ENCODE assay signal across 19 cellular contexts in the genomic region with DNA sequence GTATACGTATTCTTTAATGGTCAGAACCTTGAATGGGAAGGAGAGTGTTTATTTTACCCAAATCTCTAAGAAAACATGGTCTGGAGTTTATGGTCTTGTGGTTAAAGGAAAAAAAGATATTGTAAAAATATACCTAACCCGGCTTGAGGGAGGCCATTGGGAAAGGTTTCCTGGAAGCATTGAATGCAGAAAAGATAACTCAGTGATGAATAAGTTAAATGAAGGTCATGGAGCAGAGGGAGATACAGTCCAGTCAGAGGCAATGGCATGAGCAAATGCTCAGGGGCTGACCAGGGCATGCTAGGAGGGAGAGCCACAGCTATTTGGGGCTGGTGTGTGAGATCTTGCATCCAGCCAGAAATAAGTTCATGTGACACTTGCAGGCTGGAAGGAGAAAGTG.
DNase-seq lines count a peak whose midpoint lies in the region; ATAC-seq and TF ChIP-seq lines count a peak whose summit lies in the region.
"Had no signal": no experiment of that assay in that cellular context is flagged by ENCODE, and none has a peak within 500 bp of the region (broad histone marks: within the 10 kb centered on the region; RNA-seq: fewer than 3 reads in every experiment).

No MANE protein-coding gene starts in this region.

- H3K27me3 ChIP-seq in AG04450 (ENCODE audit: control insufficient read depth, insufficient read depth, low read length) = peaks cover 4% of the 10 kb centered on the region
- H3K27me3 ChIP-seq in IMR-90 (ENCODE audit: control insufficient read depth, insufficient read depth, low read length) = peaks cover 4% of the 10 kb centered on the region
- no peaks in the 10 kb centered on the region for H3K27me3 ChIP-seq in osteoblast (ENCODE audit: insufficient read depth, low read length)

- H2BK5ac ChIP-seq in IMR-90 (ENCODE audit: low read depth, low read length, poor library complexity, severe bottlenecking) = no peak overlapping the region

- no peak overlapping the region for H3K56ac ChIP-seq in IMR-90 (ENCODE audit: extremely low read depth, insufficient read depth, low read length)

- H3K18ac ChIP-seq in IMR-90 (ENCODE audit: low read depth, low read length) = no peak overlapping the region

- no peak for TF ChIP-seq RAD21 in IMR-90 (IDR thresholded peaks at IDR 0.05; ENCODE audit: low read length)

- no peak overlapping the region for H2AFZ ChIP-seq in IMR-90 (replicated peaks; ENCODE audit: low read length, poor library complexity)
- H2AFZ ChIP-seq in osteoblast (ENCODE audit: low read length) = no peak overlapping the region
- H2AFZ ChIP-seq: PC-9 had no signal

- no peak overlapping the region for H3K9ac ChIP-seq in IMR-90 (ENCODE audit: low read depth, low read length)

- no peak overlapping the region for H2AK5ac ChIP-seq in IMR-90 (ENCODE audit: low read depth, low read length)

- no CpG with 5 or more reads among the region's 2 CpGs for WGBS in IMR-90 (ENCODE audit: extremely low coverage in 2 of 2, insufficient read length in 1 of 2), 2 experiments

- H4K20me1 ChIP-seq in IMR-90 (ENCODE audit: insufficient read depth, low read length) (no peaks in the 10 kb centered on the region), osteoblast (ENCODE audit: insufficient read depth, low read length) (no peaks in the 10 kb centered on the region)

- ATAC-seq in IMR-90 (ENCODE audit: low read depth) (peak; percentile 92), omental fat pad (ENCODE audit: low FRiP score) (no peak)

- CTCF ChIA-PET in AG04450 (lab: Charles Lee) (interaction anchor here (0.7 kb wide), 1 partner anchor 129 kb away, joined by 3 read pairs; no protein-coding TSS in a partner anchor), IMR-90 (lab: Yijun Ruan, JAX) (no interaction called here)

- no peak overlapping the region for H4K5ac ChIP-seq in IMR-90 (ENCODE audit: low read depth, low read length)

- no peak overlapping the region for H3K27ac ChIP-seq in AG04450 (ENCODE audit: low read depth, low read length)
- no peak overlapping the region for H3K27ac ChIP-seq in IMR-90 (ENCODE audit: insufficient read depth, low read length)
- no peak overlapping the region for H3K27ac ChIP-seq in osteoblast (ENCODE audit: low read depth, low read length)
- H3K27ac ChIP-seq: PC-9 had no signal

- H3K9me3 ChIP-seq in AG04450 (ENCODE audit: control insufficient read depth, insufficient read depth, low read length) = no peaks in the 10 kb centered on the region
- no peaks in the 10 kb centered on the region for H3K9me3 ChIP-seq in IMR-90 (ENCODE audit: control insufficient read depth, insufficient read depth, low read length)
- H3K9me3 ChIP-seq in osteoblast (ENCODE audit: low read depth, low read length) = no peaks in the 10 kb centered on the region

- no TSS peak for BruUV-seq in IMR-90 (replicated peaks; lab: Mats Ljungman, UMichigan)

- H3K14ac ChIP-seq in IMR-90 (replicated peaks; ENCODE audit: low read depth, low read length) = no peak overlapping the region

- H4K91ac ChIP-seq in IMR-90 (ENCODE audit: insufficient read depth, low read depth, low read length) = no peak overlapping the region

- no peak for TF ChIP-seq POLR2A in IMR-90 (IDR thresholded peaks at IDR 0.05; ENCODE audit: low read depth, low read length)

- H3K79me1 ChIP-seq in IMR-90 (ENCODE audit: low read depth in 1 of 2, low read length in 2 of 2) = no peaks in the 10 kb centered on the region

- H2AK9ac ChIP-seq in IMR-90 (replicated peaks; ENCODE audit: low read depth, low read length, poor library complexity) = no peak overlapping the region

- no peak overlapping the region for H3K4me2 ChIP-seq in IMR-90 (ENCODE audit: low read depth, low read length)
- H3K4me2 ChIP-seq in osteoblast (ENCODE audit: insufficient read depth, low read length) = no peak overlapping the region
- H3K4me2 ChIP-seq: PC-9 had no signal

- no peak overlapping the region for H2BK120ac ChIP-seq in IMR-90 (ENCODE audit: low read depth, low read length)

- intact Hi-C loops in IMR-90 (cut with micrococcal nuclease) = no loop called here

- H2BK15ac ChIP-seq in IMR-90 (ENCODE audit: low read depth, low read length) = no peak overlapping the region

- H3K79me2 ChIP-seq in osteoblast (ENCODE audit: insufficient read depth, low read length) = no peaks in the 10 kb centered on the region

- peaks cover 3% of the 10 kb centered on the region; the same call in 1 of the 2 replicates for H3K4me1 ChIP-seq in IMR-90 (ENCODE audit: control insufficient read depth, insufficient read depth, low read length)
- H3K4me1 ChIP-seq in osteoblast (ENCODE audit: insufficient read depth, low read length) = no peaks in the 10 kb centered on the region

- H3K4ac ChIP-seq in IMR-90 (ENCODE audit: low read depth, low read length) = no peak overlapping the region

- TF ChIP-seq CTCF in AG04450 (IDR thresholded peaks at IDR 0.05; ENCODE audit: low read depth, low read length) (no peak), IMR-90 (conservative IDR thresholded peaks at IDR 0.05; ENCODE audit: low read depth, low read length) (no peak), osteoblast (IDR thresholded peaks at IDR 0.05; ENCODE audit: extremely low read depth, low read depth, low read length) (no peak), omental fat pad (IDR thresholded peaks at IDR 0.05) (no peak)

- DNase-seq in AG04450 (ENCODE audit: low read depth, low spot score) (peak; percentile 13), IMR-90 (peak; percentile 40), fibroblast of peridontal ligament (ENCODE audit: extremely low read depth) (peak; percentile 35), osteoblast (ENCODE audit: insufficient read length, low spot score, missing footprints) (peak; percentile 86), NCI-H1092 (lab: John Stamatoyannopoulos, UW) (no peak), UCSD-AML1 (lab: John Stamatoyannopoulos, UW; ENCODE audit: unreplicated experiment) (no peak), NCI-H146 (lab: John Stamatoyannopoulos, UW) (no peak), omental fat pad (ENCODE audit: low spot score) (no peak)
- DNase-seq: 8988T, GDM1, KG1, NCI-H1105, NCI-H2029 treated with DMSO at 0.1 percent for 48 hours, NCI-H226, NCI-H510A treated with DMSO at 0.1 percent for 48 hours, NCI-H748 treated with DMSO at 0.1 percent for 48 hours, PC-9, RPMI8226, SHP77 had no signal

- dilution Hi-C loops in IMR-90 (cut with HindIII; ENCODE audit: low sequenced_read_pairs, unreplicated experiment) = no loop called here

- POLR2A ChIA-PET in AG04450 (lab: Yijun Ruan, JAX) = no interaction called here
- POLR2A ChIA-PET in IMR-90 (lab: Charles Lee; ENCODE audit: unreplicated experiment) = no interaction called here

- no peak overlapping the region for H4K8ac ChIP-seq in IMR-90 (ENCODE audit: low read depth in 2 of 2, low read length in 2 of 2)

- no peaks in the 10 kb centered on the region for H3K36me3 ChIP-seq in IMR-90 (ENCODE audit: control insufficient read depth, insufficient read depth, low read length)
- no peaks in the 10 kb centered on the region for H3K36me3 ChIP-seq in osteoblast (ENCODE audit: insufficient read depth, low read length)

- no peak overlapping the region for H3K23ac ChIP-seq in IMR-90 (ENCODE audit: low read depth, low read length)

- no peaks in the 10 kb centered on the region for H3K9me1 ChIP-seq in IMR-90 (ENCODE audit: insufficient read depth, low read length)

- no peak overlapping the region for H2BK20ac ChIP-seq in IMR-90 (ENCODE audit: low read depth, low read length)

- H3K4me3 ChIP-seq in AG04450 (ENCODE audit: low read depth, low read length) = no peak overlapping the region
- H3K4me3 ChIP-seq in IMR-90 (ENCODE audit: insufficient read depth, low read depth, low read length) = no peak overlapping the region
- H3K4me3 ChIP-seq in osteoblast (ENCODE audit: insufficient read depth, low read length) = no peak overlapping the region
- H3K4me3 ChIP-seq: PC-9 had no signal

- in situ Hi-C loops in IMR-90 (cut with MboI; ENCODE audit: low sequenced_read_pairs) = no loop called here

TF ChIP-seq in IMR-90, 13 proteins besides CTCF, POLR2A, EP300 and RAD21:
- TF ChIP-seq, protein P1, sequence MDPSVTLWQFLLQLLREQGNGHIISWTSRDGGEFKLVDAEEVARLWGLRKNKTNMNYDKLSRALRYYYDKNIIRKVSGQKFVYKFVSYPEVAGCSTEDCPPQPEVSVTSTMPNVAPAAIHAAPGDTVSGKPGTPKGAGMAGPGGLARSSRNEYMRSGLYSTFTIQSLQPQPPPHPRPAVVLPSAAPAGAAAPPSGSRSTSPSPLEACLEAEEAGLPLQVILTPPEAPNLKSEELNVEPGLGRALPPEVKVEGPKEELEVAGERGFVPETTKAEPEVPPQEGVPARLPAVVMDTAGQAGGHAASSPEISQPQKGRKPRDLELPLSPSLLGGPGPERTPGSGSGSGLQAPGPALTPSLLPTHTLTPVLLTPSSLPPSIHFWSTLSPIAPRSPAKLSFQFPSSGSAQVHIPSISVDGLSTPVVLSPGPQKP (IDR thresholded peaks at IDR 0.05; ENCODE audit: borderline replicate concordance, low read depth, low read length) = no peak
- TF ChIP-seq CEBPB (IDR thresholded peaks at IDR 0.05; ENCODE audit: low read depth, low read length) (no peak), NFE2L2 (IDR thresholded peaks at IDR 0.05; ENCODE audit: low read depth, low read length) (no peak), MXI1 (IDR thresholded peaks at IDR 0.05; ENCODE audit: borderline replicate concordance, low read depth, low read length) (no peak), MAFK (IDR thresholded peaks at IDR 0.05; ENCODE audit: low read depth, low read length) (no peak), BHLHE40 (IDR thresholded peaks at IDR 0.05; ENCODE audit: low read depth, low read length) (no peak), SMC3 (IDR thresholded peaks at IDR 0.05; ENCODE audit: low read depth, low read length) (no peak), RCOR1 (IDR thresholded peaks at IDR 0.05; ENCODE audit: insufficient replicate concordance, low read length) (no peak), FOS (IDR thresholded peaks at IDR 0.05; ENCODE audit: low read depth, low read length) (no peak), RFX5 (IDR thresholded peaks at IDR 0.05; ENCODE audit: low read depth, low read length) (no peak), CHD1 (IDR thresholded peaks at IDR 0.05; ENCODE audit: low read depth, low read length) (no peak), MAZ (IDR thresholded peaks at IDR 0.05; ENCODE audit: borderline replicate concordance, low read depth, low read length) (no peak)
- TF ChIP-seq, protein P2, sequence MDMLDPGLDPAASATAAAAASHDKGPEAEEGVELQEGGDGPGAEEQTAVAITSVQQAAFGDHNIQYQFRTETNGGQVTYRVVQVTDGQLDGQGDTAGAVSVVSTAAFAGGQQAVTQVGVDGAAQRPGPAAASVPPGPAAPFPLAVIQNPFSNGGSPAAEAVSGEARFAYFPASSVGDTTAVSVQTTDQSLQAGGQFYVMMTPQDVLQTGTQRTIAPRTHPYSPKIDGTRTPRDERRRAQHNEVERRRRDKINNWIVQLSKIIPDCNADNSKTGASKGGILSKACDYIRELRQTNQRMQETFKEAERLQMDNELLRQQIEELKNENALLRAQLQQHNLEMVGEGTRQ (IDR thresholded peaks at IDR 0.05; ENCODE audit: low read depth, low read length) = no peak

Comparison
In these comparisons a context has a peak if more than half of its experiments do, and no peak if none do; other contexts are left out.
1. DNase-seq: peak in AG04450 (single experiment), IMR-90 (single experiment), fibroblast of peridontal ligament (single experiment) and osteoblast (single experiment); none in NCI-H1092 (single experiment), UCSD-AML1 (single experiment), NCI-H146 (single experiment) and omental fat pad (single experiment).